In genomic region chr11:47239889-47240288, GRCh38 we compare ENCODE assay signal across 1 cellular context.
TF ChIP-seq lines count a peak whose summit lies in the region.

No MANE protein-coding gene starts in this region.

TF ChIP-seq in HepG2, 621 proteins besides CTCF, POLR2A, EP300 and RAD21:
- no peak for TF ChIP-seq CBX1 (IDR thresholded peaks at IDR 0.05; ENCODE audit: low read depth)
- peak; percentile 32; the same call in 1 of the 2 replicates for TF ChIP-seq RBFOX2 (IDR thresholded peaks at IDR 0.05; ENCODE audit: low read depth, low read length)
- no peak for TF ChIP-seq ZNF747 (CRISPR knock-in tag; IDR thresholded peaks at IDR 0.05; ENCODE audit: borderline replicate concordance)
- TF ChIP-seq AGO2 (optimal IDR thresholded peaks at IDR 0.05; ENCODE audit: low read depth, low read length): peak; percentile 94
- no peak for TF ChIP-seq PHB2 (IDR thresholded peaks at IDR 0.05; ENCODE audit: partially characterized antibody)
- no peak for TF ChIP-seq TIGD3 (CRISPR knock-in tag; IDR thresholded peaks at IDR 0.05; ENCODE audit: borderline replicate concordance)
- TF ChIP-seq ZNF687 (CRISPR knock-in tag; IDR thresholded peaks at IDR 0.05): peak; percentile 19; the same call in 1 of the 2 replicates
- no peak for TF ChIP-seq BATF2 (CRISPR knock-in tag; IDR thresholded peaks at IDR 0.05)
- TF ChIP-seq SAFB2 (CRISPR knock-in tag; IDR thresholded peaks at IDR 0.05; ENCODE audit: borderline replicate concordance, low read depth): peak; percentile 34; the same call in 1 of the 2 replicates
- TF ChIP-seq POLR2G (IDR thresholded peaks at IDR 0.05; ENCODE audit: low read depth, low read length): peak; percentile 49; the same call in 1 of the 2 replicates
- TF ChIP-seq SRSF4 (IDR thresholded peaks at IDR 0.05; ENCODE audit: low read depth, low read length, poor library complexity, severe bottlenecking): no peak
- 0 out of 2 replicates have a peak, but pooled peaks have one; percentile 4 for TF ChIP-seq SPEN (CRISPR knock-in tag; IDR thresholded peaks at IDR 0.05; ENCODE audit: low read depth)
- TF ChIP-seq POLR2AphosphoS5 (IDR thresholded peaks at IDR 0.05; ENCODE audit: low read depth, low read length): 0 out of 2 replicates have a peak, but pooled peaks have one; percentile 5
- TF ChIP-seq RBM22 (optimal IDR thresholded peaks at IDR 0.05; ENCODE audit: low read length): peak; percentile 42
- TF ChIP-seq SIN3A (IDR thresholded peaks at IDR 0.05; ENCODE audit: borderline replicate concordance, low read depth, low read length): no peak
